Comparison of ENCODE assay signal across 14 cellular contexts in the genomic region with DNA sequence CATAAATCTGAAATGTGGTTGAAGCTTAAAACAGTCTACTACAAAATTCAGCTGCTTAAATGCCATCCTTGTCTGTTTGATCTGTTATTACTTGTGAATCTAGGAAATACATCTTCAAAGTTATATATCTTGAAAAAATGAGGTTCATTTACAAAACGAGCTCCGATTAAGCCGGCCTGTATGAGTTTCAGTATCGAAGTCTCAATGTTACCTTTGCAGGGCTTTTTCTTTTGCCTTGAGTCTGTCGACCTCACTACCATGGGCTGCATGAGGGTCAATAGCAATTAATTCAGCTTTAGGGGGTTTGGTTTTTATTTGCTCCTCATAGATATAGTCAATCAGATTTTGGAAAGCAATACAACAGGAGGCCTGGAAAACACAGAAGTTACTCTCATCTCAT. TPM values are rescaled to one million over a fixed set of nuclear protein-coding genes. Genes with fewer than 3 reads are reported as not detected.
A peak's percentile ranks its signal among the peaks of the same experiment; 100 is the strongest.
DNase-seq lines count a peak whose midpoint lies in the region; ATAC-seq and TF ChIP-seq lines count a peak whose summit lies in the region.
"Had no signal": no experiment of that assay in that cellular context is flagged by ENCODE, and none has a peak within 500 bp of the region (broad histone marks: within the 10 kb centered on the region; RNA-seq: fewer than 3 reads in every experiment).

No MANE protein-coding gene starts in this region.

- intact Hi-C loops in left ventricle myocardium inferior (cut with micrococcal nuclease): no loop called here

- peaks cover 27% of the 10 kb centered on the region for H3K4me1 Mint-ChIP-seq in activated CD8-positive, alpha-beta memory T cell treated with anti-CD3 and anti-CD28 coated beads, Interleukin-2, amount 10 ng/mL, durations not matched to agents 7 days and 5 days
- peaks cover 24 to 44% (median 30%) of the 10 kb centered on the region in 3 donors for H3K4me1 Mint-ChIP-seq in naive B cell

- DNase-seq in activated CD8-positive, alpha-beta memory T cell treated with anti-CD3 and anti-CD28 coated beads, Interleukin-2, amount 10 ng/mL, durations not matched to agents 7 days and 5 days: no peak
- DNase-seq in activated CD8-positive, alpha-beta memory T cell treated with anti-CD3 and anti-CD28 coated beads, Interleukin-2, amount 50 U/mL, for 48 hours: no peak
- DNase-seq in naive B cell: no peak
- DNase-seq in OCI-M1 (lab: John Stamatoyannopoulos, UW): no peak
- no peak for DNase-seq in left ventricle myocardium inferior
- no peak for DNase-seq in medulla oblongata (ENCODE audit: extremely low spot score)
- DNase-seq: amniotic stem cell, COR-L47, midbrain had no signal

- peaks cover 14% of the 10 kb centered on the region for H3K9me3 ChIP-seq in KOPT-K1 (ENCODE audit: insufficient read depth, low read length, poor library complexity, severe bottlenecking)
- peaks cover 10% of the 10 kb centered on the region for H3K9me3 ChIP-seq in left ventricle myocardium inferior (replicated peaks)

- H3K4me1 ChIP-seq in left ventricle myocardium inferior: no peaks in the 10 kb centered on the region

- H3K36me3 Mint-ChIP-seq in activated CD8-positive, alpha-beta memory T cell treated with anti-CD3 and anti-CD28 coated beads, Interleukin-2, amount 10 ng/mL, durations not matched to agents 7 days and 5 days: peaks cover 16% of the 10 kb centered on the region
- peaks cover 8% of the 10 kb centered on the region in 2 donors for H3K36me3 Mint-ChIP-seq in naive B cell

- H3K36me3 ChIP-seq in KOPT-K1 (ENCODE audit: insufficient read depth, low read length) (no peaks in the 10 kb centered on the region), left ventricle myocardium inferior (no peaks in the 10 kb centered on the region)

- H3K27me3 Mint-ChIP-seq in activated CD8-positive, alpha-beta memory T cell treated with anti-CD3 and anti-CD28 coated beads, Interleukin-2, amount 10 ng/mL, durations not matched to agents 7 days and 5 days: peaks cover 6% of the 10 kb centered on the region
- H3K27me3 Mint-ChIP-seq in naive B cell: no peaks in the 10 kb centered on the region

- peak; percentile 32 for ATAC-seq in activated CD8-positive, alpha-beta memory T cell treated with anti-CD3 and anti-CD28 coated beads, Interleukin-2, amount 10 ng/mL, durations not matched to agents 7 days and 5 days
- ATAC-seq in GM21529 (IDR thresholded peaks at IDR 0.05; ENCODE audit: unreplicated experiment) (peak; percentile 19), naive B cell (ENCODE audit: low read depth in 2 of 2) (peak in 1 of 2 donors; percentile 8)

- CTCF ChIA-PET in activated CD8-positive, alpha-beta memory T cell treated with anti-CD3 and anti-CD28 coated beads, Interleukin-2, amount 10 ng/mL, durations not matched to agents 7 days and 5 days (lab: Charles Lee): interaction anchor here (0.9 to 1.3 kb wide), 4 partner anchors 10 to 83 kb away, joined by 4 read pairs; partner anchors contain the start of genes SELENOT and SIAH2

- H3K27ac ChIP-seq in KOPT-K1 (ENCODE audit: low read depth, low read length, poor library complexity, severe bottlenecking) (peak overlapping the region; percentile 94), left ventricle myocardium inferior (replicated peaks) (no peak overlapping the region)

- peaks cover 10% of the 10 kb centered on the region for H3K9me3 Mint-ChIP-seq in activated CD8-positive, alpha-beta memory T cell treated with anti-CD3 and anti-CD28 coated beads, Interleukin-2, amount 10 ng/mL, durations not matched to agents 7 days and 5 days (ENCODE audit: low read depth)
- H3K9me3 Mint-ChIP-seq in naive B cell: peaks cover 6 to 10% (median 7%) of the 10 kb centered on the region in 7 donors

- TF ChIP-seq CTCF in left ventricle myocardium inferior (IDR thresholded peaks at IDR 0.05; ENCODE audit: borderline replicate concordance): no peak

- H3K4me3 Mint-ChIP-seq in activated CD8-positive, alpha-beta memory T cell treated with anti-CD3 and anti-CD28 coated beads, Interleukin-2, amount 10 ng/mL, durations not matched to agents 7 days and 5 days: peak overlapping the region; percentile 22
- peak overlapping the region in 7 of 8 donors; percentile 7 to 81 (median 50) for H3K4me3 Mint-ChIP-seq in naive B cell

- peak overlapping the region; percentile 15 for H3K27ac Mint-ChIP-seq in activated CD8-positive, alpha-beta memory T cell treated with anti-CD3 and anti-CD28 coated beads, Interleukin-2, amount 10 ng/mL, durations not matched to agents 7 days and 5 days
- H3K27ac Mint-ChIP-seq in naive B cell: peak overlapping the region in 5 of 6 donors; percentile 10 to 80 (median 56)

- no peaks in the 10 kb centered on the region for H3K27me3 ChIP-seq in left ventricle myocardium inferior (ENCODE audit: low read depth)

- H3K4me3 ChIP-seq in left ventricle myocardium inferior: no peak overlapping the region

RNA-seq across cellular contexts. Expression of gene ERICH6, which starts 23.2 kb away (rescaled TPM):
- not detected for total RNA-seq in activated CD8-positive, alpha-beta memory T cell treated with anti-CD3 and anti-CD28 coated beads, Interleukin-2, amount 10 ng/mL, durations not matched to agents 7 days and 5 days
- under 1 TPM in 2 of 6 donors, not detected in 4; 0.58 to 0.88 TPM for polyA plus RNA-seq in naive B cell (ENCODE audit: low read depth in 6 of 6)
- 0.55 TPM for total RNA-seq in left ventricle myocardium inferior
- total RNA-seq: endothelial cell of umbilical vein, glomerular endothelial cell, H1 had no signal
- polyA plus RNA-seq: endothelial cell of umbilical vein, H1 had no signal
